In genomic region chr9:125262217-125262991, GRCh38 we compare ENCODE assay signal across 8 cellular contexts. TPM values are rescaled to one million over a fixed set of nuclear protein-coding genes. Genes with fewer than 3 reads are reported as not detected.
DNase-seq lines count a peak whose midpoint lies in the region; ATAC-seq, FAIRE-seq and TF ChIP-seq lines count a peak whose summit lies in the region.

No MANE protein-coding gene starts in this region.

- intact Hi-C loops in HepG2 (cut with micrococcal nuclease; ENCODE audit: unreplicated experiment) = no loop called here

- DNase-seq in D341Med (ENCODE audit: low spot score) (peak; percentile 63), Karpas-422 (peak; percentile 64), astrocyte of the cerebellum (ENCODE audit: low read depth) (no peak), HepG2 (ENCODE audit: low spot score) (peak; percentile 15), C1 segment of cervical spinal cord (lab: John Stamatoyannopoulos, UW) (no peak), NCI-H2029 treated with DMSO at 0.1 percent for 48 hours (lab: John Stamatoyannopoulos, UW) (no peak)

- no peak for TF ChIP-seq RAD21 in HepG2 (CRISPR knock-in tag; IDR thresholded peaks at IDR 0.05)

- peak overlapping the region; percentile 87 for H3K4me2 ChIP-seq in Karpas-422 (ENCODE audit: low read depth, low read length, poor library complexity, severe bottlenecking)
- peak overlapping the region; percentile 72 for H3K4me2 ChIP-seq in HepG2 (ENCODE audit: low read depth, low read length)

- H3K9me2 ChIP-seq in Karpas-422 (replicated peaks; ENCODE audit: insufficient read depth, low read length) = no peaks in the 10 kb centered on the region

- POLR2A ChIA-PET in HepG2 (lab: Yijun Ruan, JAX) = interaction anchor here (0.9 to 5.0 kb wide), 8 partner anchors 10 to 99 kb away, joined by 3 to 73 read pairs (median 10); partner anchors contain the start of gene HSPA5

- peak; percentile 29 for ATAC-seq in GM21367 (IDR thresholded peaks at IDR 0.05; ENCODE audit: unreplicated experiment)
- peak; percentile 53 for ATAC-seq in HepG2

- TF ChIP-seq EP300 in HepG2 (IDR thresholded peaks at IDR 0.05; ENCODE audit: low read depth in 2 of 2, low read length in 2 of 2) (no peak), HepG2 (CRISPR knock-in tag; IDR thresholded peaks at IDR 0.05; ENCODE audit: borderline replicate concordance) (no peak)

- H2AFZ ChIP-seq in Karpas-422 (ENCODE audit: low read length) (peak overlapping the region; percentile 64; the same call in 1 of the 2 replicates), HepG2 (ENCODE audit: low read length) (no peak overlapping the region)

- in situ Hi-C loops in astrocyte of the cerebellum (cut with HindIII; ENCODE audit: low sequenced_read_pairs) = no loop called here
- in situ Hi-C loops in HepG2 (cut with HindIII; ENCODE audit: extremely low pct_ligation_motif_present, low pct_unique_long_range_greater_than_20kb) = no loop called here

- H3K9ac ChIP-seq in Karpas-422 (ENCODE audit: low read length) (peak overlapping the region; percentile 96), HepG2 (ENCODE audit: insufficient read depth, low read depth, low read length) (peak overlapping the region; percentile 88)

- no peak for FAIRE-seq in HepG2 (lab: Jason Lieb, UNC)

- CTCF ChIA-PET in HepG2 (lab: Yijun Ruan, JAX; ENCODE audit: low intra/inter-chr PET ratio, low total read pairs) = no interaction called here

- H3K36me3 ChIP-seq in Karpas-422 (ENCODE audit: insufficient read depth, low read length) (0 out of 2 replicates have a peak, but pooled peaks cover 6% of the 10 kb centered on the region), HepG2 (replicated peaks in 1 of 2; ENCODE audit: control insufficient read depth in 1 of 2, insufficient read depth in 2 of 2, low read length in 2 of 2) (peaks cover 0 to 8% of the 10 kb centered on the region in 2 experiments; a peak in 1 of 5 replicates), thymus (ENCODE audit: control insufficient read depth, insufficient read depth) (no peaks in the 10 kb centered on the region)

- H3K9me3 ChIP-seq in Karpas-422 (ENCODE audit: low read length) (no peaks in the 10 kb centered on the region), HepG2 (ENCODE audit: low read length) (no peaks in the 10 kb centered on the region), thymus (ENCODE audit: control insufficient read depth) (no peaks in the 10 kb centered on the region)

- H3K27me3 ChIP-seq in Karpas-422 (ENCODE audit: low read length) (no peaks in the 10 kb centered on the region), HepG2 (ENCODE audit: control insufficient read depth in 1 of 2, insufficient read depth in 2 of 2, low read length in 2 of 2) (no peaks in the 10 kb centered on the region), thymus (ENCODE audit: control insufficient read depth, insufficient read depth) (no peaks in the 10 kb centered on the region)

- H3K4me3 ChIP-seq in Karpas-422 (ENCODE audit: low read length) = peak overlapping the region; percentile 96
- peak overlapping the region; percentile 97 for H3K4me3 ChIP-seq in astrocyte of the cerebellum (ENCODE audit: low read depth, low read length)
- peak overlapping the region; percentile 83 to 99 (median 87) for H3K4me3 ChIP-seq in HepG2 (replicated peaks in 1 of 3; ENCODE audit: insufficient read depth in 1 of 3, low read depth in 2 of 3, low read length in 3 of 3)
- H3K4me3 ChIP-seq in thymus (ENCODE audit: low read length) = peak overlapping the region; percentile 80

- TF ChIP-seq CTCF in astrocyte of the cerebellum (IDR thresholded peaks at IDR 0.05; ENCODE audit: low read depth, low read length, missing control alignments) = no peak
- no peak for TF ChIP-seq CTCF in HepG2 (CRISPR knock-in tag; IDR thresholded peaks at IDR 0.05)

- TF ChIP-seq POLR2A in HepG2 (IDR thresholded peaks at IDR 0.05; ENCODE audit: insufficient read depth in 1 of 2, low read depth in 2 of 2, low read length in 2 of 2) = no peak

- peaks cover 29% of the 10 kb centered on the region for H3K4me1 ChIP-seq in Karpas-422 (ENCODE audit: low read length)
- peaks cover 58% of the 10 kb centered on the region for H3K4me1 ChIP-seq in HepG2 (ENCODE audit: insufficient read depth, low read length)
- H3K4me1 ChIP-seq in thymus (ENCODE audit: control insufficient read depth, insufficient read depth, low read length) = peaks cover 4% of the 10 kb centered on the region

- H4K20me1 ChIP-seq in Karpas-422 (ENCODE audit: insufficient read depth, low read depth, low read length) = peaks cover 12% of the 10 kb centered on the region; the same call in 1 of the 2 replicates
- peaks cover 6% of the 10 kb centered on the region for H4K20me1 ChIP-seq in HepG2 (ENCODE audit: insufficient read depth, low read length)

- TSS peak; percentile 65 for BruUV-seq in HepG2 (replicated peaks; lab: Mats Ljungman, UMichigan)

- 17% methylated on average over 17 of the region's 17 CpGs for WGBS in HepG2 (ENCODE audit: low lambda C conversion rate)
- 23% methylated on average over 17 of the region's 17 CpGs for WGBS in thymus

- H3K79me2 ChIP-seq in Karpas-422 (ENCODE audit: low read length) (peaks cover 55% of the 10 kb centered on the region), HepG2 (ENCODE audit: insufficient read depth, low read length) (peaks cover 50% of the 10 kb centered on the region)

- H3K27ac ChIP-seq in Karpas-422 (ENCODE audit: low read length) (no peak overlapping the region), HepG2 (ENCODE audit: extremely low read length, insufficient read depth, low read length) (peak overlapping the region; percentile 94), thymus (ENCODE audit: low read depth) (no peak overlapping the region)

TF ChIP-seq in HepG2, 621 proteins besides CTCF, POLR2A, EP300 and RAD21 (continues in another document):
- TF ChIP-seq U2AF1 (optimal IDR thresholded peaks at IDR 0.05; ENCODE audit: low read depth, low read length) (no peak), ZKSCAN5 (CRISPR knock-in tag; IDR thresholded peaks at IDR 0.05) (0 out of 2 replicates have a peak, but pooled peaks have one; percentile 66), CCDC6 (CRISPR knock-in tag; IDR thresholded peaks at IDR 0.05) (peak; percentile 49; the same call in 1 of the 2 replicates), HOXA9 (CRISPR knock-in tag; IDR thresholded peaks at IDR 0.05; ENCODE audit: borderline replicate concordance) (no peak), KDM4B (CRISPR knock-in tag; IDR thresholded peaks at IDR 0.05) (peak; percentile 10; the same call in 1 of the 2 replicates), HOXD1 (CRISPR knock-in tag; IDR thresholded peaks at IDR 0.05) (no peak), GABPB1 (CRISPR knock-in tag; IDR thresholded peaks at IDR 0.05) (no peak)

RNA-seq across cellular contexts. Expression of gene GAPVD1, which starts 0.8 kb away (rescaled TPM):
- 31.2 and 50.7 TPM in 2 replicates for total RNA-seq in Karpas-422 (2014; rRNA removed; shearing (Covaris generic); ENCODE audit: low replicate concordance)
- 33.2 and 47.0 TPM in 2 replicates for total RNA-seq in HepG2 (2016; rRNA removed; fragmentation: Illumina TruSeq; extraction: Trizol)
- 14.6 and 17.1 TPM in 2 replicates for total RNA-seq in HepG2 (2016; cell fraction: cytosol; rRNA removed; fragmentation: Illumina TruSeq; extraction: Trizol; ENCODE audit: low read depth)
- total RNA-seq in HepG2 (2016; cell fraction: insoluble cytoplasmic fraction; rRNA removed; fragmentation: Illumina TruSeq; extraction: Trizol) = 32.1 and 41.4 TPM in 2 replicates
- total RNA-seq in HepG2 (2016; cell fraction: membrane; rRNA removed; fragmentation: Illumina TruSeq; extraction: Trizol) = 14.1 and 14.7 TPM in 2 replicates
- total RNA-seq in HepG2 (2016; cell fraction: nucleus; rRNA removed; fragmentation: Illumina TruSeq; extraction: Trizol) = 39.6 and 45.1 TPM in 2 replicates
- polyA plus RNA-seq in HepG2 (2011; rRNA removed) (9.4 and 11.1 TPM in 2 replicates), thymus (12.9 TPM)
- 4.5 and 7.1 TPM in 2 replicates for polyA plus RNA-seq in HepG2 (2011; cell fraction: cytosol; rRNA removed)
- 15.4 and 18.2 TPM in 2 replicates for polyA plus RNA-seq in HepG2 (2011; cell fraction: nucleus; rRNA removed)
- 14.1 and 14.6 TPM in 2 replicates for polyA plus RNA-seq in HepG2 (2012)
- 0.40 and 0.53 TPM in 2 replicates for polyA plus RNA-seq in HepG2 (2016; cell fraction: cytosol; fragmentation: Illumina TruSeq; extraction: Trizol; ENCODE audit: low read depth)
- 16.0 and 18.1 TPM in 2 replicates for polyA plus RNA-seq in HepG2 (2016; cell fraction: insoluble cytoplasmic fraction; fragmentation: Illumina TruSeq; extraction: Trizol; ENCODE audit: low read depth)
- 1.4 and 1.7 TPM in 2 replicates for polyA plus RNA-seq in HepG2 (2016; cell fraction: membrane; fragmentation: Illumina TruSeq; extraction: Trizol; ENCODE audit: low read depth)
- 21.3 and 26.6 TPM in 2 replicates for polyA plus RNA-seq in HepG2 (2016; cell fraction: nucleus; fragmentation: Illumina TruSeq; extraction: Trizol; ENCODE audit: insufficient read depth, low read depth)
- polyA minus RNA-seq in HepG2 (2011; rRNA and poly(A)+ RNA removed; ENCODE audit: low replicate concordance) = 22.4 and 55.2 TPM in 2 replicates
- polyA minus RNA-seq in HepG2 (2011; cell fraction: cytosol; rRNA and poly(A)+ RNA removed) = 24.6 and 33.5 TPM in 2 replicates
- 59.9 and 66.5 TPM in 2 replicates for polyA minus RNA-seq in HepG2 (2011; cell fraction: nucleus; rRNA and poly(A)+ RNA removed)

RNA-seq across cellular contexts. Expression of gene HSPA5, which starts 21.3 kb away (rescaled TPM):
- 37.2 and 40.9 TPM in 2 replicates for total RNA-seq in Karpas-422 (2014; rRNA removed; shearing (Covaris generic); ENCODE audit: low replicate concordance)
- total RNA-seq in HepG2 (2016; rRNA removed; fragmentation: Illumina TruSeq; extraction: Trizol) = 170 and 201 TPM in 2 replicates
- 11.3 and 12.9 TPM in 2 replicates for total RNA-seq in HepG2 (2016; cell fraction: cytosol; rRNA removed; fragmentation: Illumina TruSeq; extraction: Trizol; ENCODE audit: low read depth)
- total RNA-seq in HepG2 (2016; cell fraction: insoluble cytoplasmic fraction; rRNA removed; fragmentation: Illumina TruSeq; extraction: Trizol) = 150 and 197 TPM in 2 replicates
- total RNA-seq in HepG2 (2016; cell fraction: membrane; rRNA removed; fragmentation: Illumina TruSeq; extraction: Trizol) = 29.2 and 35.2 TPM in 2 replicates
- 348 and 388 TPM in 2 replicates for total RNA-seq in HepG2 (2016; cell fraction: nucleus; rRNA removed; fragmentation: Illumina TruSeq; extraction: Trizol)
- polyA plus RNA-seq in HepG2 (2011; rRNA removed) (187 and 206 TPM in 2 replicates), thymus (113 TPM)
- 150 and 201 TPM in 2 replicates for polyA plus RNA-seq in HepG2 (2011; cell fraction: cytosol; rRNA removed)
- 105 and 114 TPM in 2 replicates for polyA plus RNA-seq in HepG2 (2011; cell fraction: nucleus; rRNA removed)
- 378 and 476 TPM in 2 replicates for polyA plus RNA-seq in HepG2 (2012)
- polyA plus RNA-seq in HepG2 (2016; cell fraction: cytosol; fragmentation: Illumina TruSeq; extraction: Trizol; ENCODE audit: low read depth) = 23.2 and 24.9 TPM in 2 replicates
- polyA plus RNA-seq in HepG2 (2016; cell fraction: insoluble cytoplasmic fraction; fragmentation: Illumina TruSeq; extraction: Trizol; ENCODE audit: low read depth) = 263 and 283 TPM in 2 replicates
- 33.1 and 41.5 TPM in 2 replicates for polyA plus RNA-seq in HepG2 (2016; cell fraction: membrane; fragmentation: Illumina TruSeq; extraction: Trizol; ENCODE audit: low read depth)
- polyA plus RNA-seq in HepG2 (2016; cell fraction: nucleus; fragmentation: Illumina TruSeq; extraction: Trizol; ENCODE audit: insufficient read depth, low read depth) = 733 and 789 TPM in 2 replicates
- 133 and 284 TPM in 2 replicates for polyA minus RNA-seq in HepG2 (2011; rRNA and poly(A)+ RNA removed; ENCODE audit: low replicate concordance)
- polyA minus RNA-seq in HepG2 (2011; cell fraction: cytosol; rRNA and poly(A)+ RNA removed) = 290 and 324 TPM in 2 replicates
- 124 and 160 TPM in 2 replicates for polyA minus RNA-seq in HepG2 (2011; cell fraction: nucleus; rRNA and poly(A)+ RNA removed)

Comparison
In these comparisons a context has a peak if more than half of its experiments do, and no peak if none do; other contexts are left out.
1. DNase-seq: peak in D341Med (single experiment), Karpas-422 (single experiment) and HepG2 (single experiment); none in astrocyte of the cerebellum (single experiment), C1 segment of cervical spinal cord (0 of 14) and NCI-H2029 treated with DMSO at 0.1 percent for 48 hours (single experiment).
2. Peak in every context shown above with its lines, with median percentiles within 50 percentile points of each other: H3K4me3 ChIP-seq.